Comparison of ENCODE assay signal across 8 cellular contexts in genomic region chr10:102641398-102641797, GRCh38. TPM values are rescaled to one million over a fixed set of nuclear protein-coding genes. Genes with fewer than 3 reads are reported as not detected.
DNase-seq lines count a peak whose midpoint lies in the region; ATAC-seq and TF ChIP-seq lines count a peak whose summit lies in the region.

No MANE protein-coding gene starts in this region.

- peaks cover 10% of the 10 kb centered on the region for H3K36me3 Mint-ChIP-seq in activated naive CD4-positive, alpha-beta T cell treated with anti-CD3 and anti-CD28 coated beads, Interleukin-2, amount 10 ng/mL, durations not matched to agents 7 days and 5 days
- peaks cover 9 to 18% of the 10 kb centered on the region in 2 donors for H3K36me3 Mint-ChIP-seq in activated naive CD4-positive, alpha-beta T cell treated with anti-CD3 and anti-CD28 coated beads, Interleukin-2, amount 50 U/mL, for 72 hours
- H3K36me3 Mint-ChIP-seq in type B pancreatic cell = no peaks in the 10 kb centered on the region

- CTCF ChIA-PET in activated naive CD4-positive, alpha-beta T cell treated with anti-CD3 and anti-CD28 coated beads, Interleukin-2, amount 10 ng/mL, durations not matched to agents 7 days and 5 days (lab: Charles Lee) = interaction anchor here (1.3 kb wide), 1 partner anchor 139 kb away, joined by 3 read pairs; the partner anchor contains the start of gene ACTR1A

- peaks cover 0 to 6% of the 10 kb centered on the region in 2 donors for H3K4me1 ChIP-seq in left lung

- H3K9me3 Mint-ChIP-seq in activated naive CD4-positive, alpha-beta T cell treated with anti-CD3 and anti-CD28 coated beads, Interleukin-2, amount 10 ng/mL, durations not matched to agents 7 days and 5 days = no peaks in the 10 kb centered on the region
- H3K9me3 Mint-ChIP-seq in activated naive CD4-positive, alpha-beta T cell treated with anti-CD3 and anti-CD28 coated beads, Interleukin-2, amount 50 U/mL, for 72 hours = no peaks in the 10 kb centered on the region
- H3K9me3 Mint-ChIP-seq in type B pancreatic cell = no peaks in the 10 kb centered on the region

- DNase-seq in activated naive CD4-positive, alpha-beta T cell treated with anti-CD3 and anti-CD28 coated beads, Interleukin-2, amount 10 ng/mL, durations not matched to agents 7 days and 5 days = no peak
- DNase-seq in activated naive CD4-positive, alpha-beta T cell treated with Interleukin-2 at 50 U/mL for 16 hours = no peak
- DNase-seq in activated naive CD4-positive, alpha-beta T cell treated with anti-CD3 and anti-CD28 coated beads, Interleukin-2, amount 50 U/mL, for 72 hours (ENCODE audit: low spot score in 2 of 2) = no peak
- no peak for DNase-seq in left lung
- DNase-seq in type B pancreatic cell (ENCODE audit: extremely low spot score, unreplicated experiment) = no peak

- no peak for ATAC-seq in activated naive CD4-positive, alpha-beta T cell treated with anti-CD3 and anti-CD28 coated beads, Interleukin-2, amount 50 U/mL, for 72 hours
- ATAC-seq in left lung (no peak), GM19463 (IDR thresholded peaks at IDR 0.05; ENCODE audit: unreplicated experiment) (no peak), GM19324 (IDR thresholded peaks at IDR 0.05; ENCODE audit: low FRiP score, unreplicated experiment) (no peak), GM21381 (IDR thresholded peaks at IDR 0.05; ENCODE audit: unreplicated experiment) (no peak)

- peak overlapping the region; percentile 98 to 99 for H3K27ac ChIP-seq in left lung

- H3K4me1 Mint-ChIP-seq in activated naive CD4-positive, alpha-beta T cell treated with anti-CD3 and anti-CD28 coated beads, Interleukin-2, amount 10 ng/mL, durations not matched to agents 7 days and 5 days = peaks cover 26% of the 10 kb centered on the region
- peaks cover 17% of the 10 kb centered on the region for H3K4me1 Mint-ChIP-seq in type B pancreatic cell (ENCODE audit: unreplicated experiment)

- H3K9me3 ChIP-seq in left lung = no peaks in the 10 kb centered on the region

- H3K27ac Mint-ChIP-seq in activated naive CD4-positive, alpha-beta T cell treated with anti-CD3 and anti-CD28 coated beads, Interleukin-2, amount 10 ng/mL, durations not matched to agents 7 days and 5 days = peak overlapping the region; percentile 88
- H3K27ac Mint-ChIP-seq in activated naive CD4-positive, alpha-beta T cell treated with anti-CD3 and anti-CD28 coated beads, Interleukin-2, amount 50 U/mL, for 72 hours = peak overlapping the region; percentile 86 to 93
- H3K27ac Mint-ChIP-seq in type B pancreatic cell = peak overlapping the region; percentile 96

- TF ChIP-seq CTCF in left lung (IDR thresholded peaks at IDR 0.05) = no peak
- no peak for TF ChIP-seq CTCF in type B pancreatic cell (conservative IDR thresholded peaks at IDR 0.05)

- no peaks in the 10 kb centered on the region for H3K27me3 ChIP-seq in left lung

- H3K36me3 ChIP-seq in left lung = no peaks in the 10 kb centered on the region

- H3K4me3 Mint-ChIP-seq in activated naive CD4-positive, alpha-beta T cell treated with anti-CD3 and anti-CD28 coated beads, Interleukin-2, amount 10 ng/mL, durations not matched to agents 7 days and 5 days = peak overlapping the region; percentile 85
- peak overlapping the region; percentile 94 for H3K4me3 Mint-ChIP-seq in type B pancreatic cell

- intact Hi-C loops in left lung (cut with DNase I) = no loop called here

- peak overlapping the region; percentile 76 to 85 for H3K4me3 ChIP-seq in left lung

- H3K27me3 Mint-ChIP-seq in activated naive CD4-positive, alpha-beta T cell treated with anti-CD3 and anti-CD28 coated beads, Interleukin-2, amount 10 ng/mL, durations not matched to agents 7 days and 5 days = peaks cover 15% of the 10 kb centered on the region
- no peaks in the 10 kb centered on the region for H3K27me3 Mint-ChIP-seq in type B pancreatic cell

RNA-seq across cellular contexts. Expression of gene TRIM8, which starts 2.9 kb away (rescaled TPM):
- total RNA-seq in activated naive CD4-positive, alpha-beta T cell treated with anti-CD3 and anti-CD28 coated beads, Interleukin-2, amount 50 U/mL, for 72 hours = 10 to 100 TPM; 22.9 to 47.3 TPM
- total RNA-seq in left lung (100 to 1,000 TPM; 123 to 180 TPM), type B pancreatic cell (ENCODE audit: low replicate concordance) (81.6 and 124 TPM in 2 replicates)
